Comparison of ENCODE assay signal across 14 cellular contexts in the genomic region with DNA sequence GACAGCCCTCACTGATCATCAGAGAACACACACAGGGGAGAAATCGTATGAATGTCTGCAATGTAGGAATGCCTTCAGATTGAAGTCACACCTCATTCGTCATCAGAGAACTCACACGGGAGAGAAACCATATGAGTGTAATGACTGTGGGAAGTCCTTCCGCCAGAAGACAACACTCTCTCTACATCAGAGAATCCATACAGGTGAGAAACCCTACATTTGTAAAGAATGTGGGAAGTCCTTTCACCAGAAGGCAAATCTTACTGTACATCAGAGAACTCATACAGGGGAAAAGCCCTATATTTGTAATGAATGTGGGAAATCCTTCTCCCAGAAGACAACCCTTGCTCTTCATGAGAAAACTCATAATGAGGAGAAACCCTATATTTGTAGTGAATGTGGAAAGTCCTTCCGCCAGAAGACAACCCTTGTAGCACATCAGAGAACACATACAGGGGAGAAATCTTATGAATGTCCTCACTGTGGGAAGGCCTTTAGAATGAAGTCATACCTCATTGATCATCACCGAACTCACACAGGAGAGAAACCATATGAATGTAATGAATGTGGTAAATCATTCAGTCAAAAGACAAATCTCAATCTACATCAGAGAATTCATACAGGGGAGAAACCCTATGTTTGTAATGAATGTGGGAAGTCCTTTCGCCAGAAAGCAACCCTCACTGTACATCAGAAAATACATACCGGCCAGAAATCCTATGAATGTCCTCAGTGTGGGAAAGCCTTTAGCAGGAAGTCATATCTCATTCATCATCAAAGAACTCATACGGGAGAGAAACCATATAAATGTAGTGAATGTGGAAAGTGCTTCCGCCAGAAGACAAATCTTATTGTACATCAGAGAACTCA. TPM values are rescaled to one million over a fixed set of nuclear protein-coding genes. Genes with fewer than 3 reads are reported as not detected.
DNase-seq lines count a peak whose midpoint lies in the region; ATAC-seq and TF ChIP-seq lines count a peak whose summit lies in the region.
"Had no signal": no experiment of that assay in that cellular context is flagged by ENCODE, and none has a peak within 500 bp of the region (broad histone marks: within the 10 kb centered on the region; RNA-seq: fewer than 3 reads in every experiment).

No MANE protein-coding gene starts in this region.

- no peak for TF ChIP-seq CTCF in GM12865 (IDR thresholded peaks at IDR 0.05; ENCODE audit: insufficient read depth, low read depth, low read length, missing control alignments)

- ATAC-seq in Right ventricle myocardium superior (ENCODE audit: poor library complexity) (no peak), left colon (no peak)
- ATAC-seq: SK-N-SH treated with all-trans-retinoic acid at 6 μM for 48 hours had no signal

- peak; percentile 1 for DNase-seq in ACHN
- peak; percentile 1 for DNase-seq in GM12865 (ENCODE audit: low read depth)
- peak; percentile 17 for DNase-seq in astrocyte of the hippocampus (ENCODE audit: low read depth, low spot score)
- no peak for DNase-seq in globus pallidus (ENCODE audit: low spot score)
- no peak for DNase-seq in Right ventricle myocardium superior
- no peak for DNase-seq in stimulated activated CD4-positive, alpha-beta T cell treated with anti-CD3 and anti-CD28 coated beads, Interleukin-1b, Interleukin-23, amount 100 ng/mL, for 48 hours
- no peak for DNase-seq in left colon
- DNase-seq: activated CD4-positive, CD25-positive, alpha-beta regulatory T cell; activated T-cell treated with anti-CD3 and anti-CD28 coated beads, Interleukin-2, amount 50 U/mL, for 24 hours; C1 segment of cervical spinal cord; NCI-H2107 had no signal

- no peak overlapping the region for H3K9ac ChIP-seq in iPS-15b (ENCODE audit: low read depth, low read length)

- no peaks in the 10 kb centered on the region for H3K27me3 ChIP-seq in iPS-15b (ENCODE audit: control insufficient read depth, insufficient read depth, low read length)
- H3K27me3 ChIP-seq: right atrium auricular region had no signal

- peaks cover 55% of the 10 kb centered on the region for H3K9me3 ChIP-seq in iPS-15b (ENCODE audit: control insufficient read depth, insufficient read depth, low read length)

- intact Hi-C loops in Right ventricle myocardium superior (cut with DNase I) (no loop called here), left colon (cut with DNase I, micrococcal nuclease) (no loop called here)

- peaks cover 36% of the 10 kb centered on the region for H3K36me3 ChIP-seq in iPS-15b (ENCODE audit: control insufficient read depth, insufficient read depth, low read length)

- no peak overlapping the region for H3K4me3 ChIP-seq in GM12865 (ENCODE audit: low read depth, low read length)
- peak overlapping the region; percentile 8 for H3K4me3 ChIP-seq in iPS-15b (ENCODE audit: low read depth, low read length)
- H3K4me3 ChIP-seq: right atrium auricular region had no signal

- H3K4me1 ChIP-seq in iPS-15b (ENCODE audit: control insufficient read depth, insufficient read depth, low read length): no peaks in the 10 kb centered on the region
- H3K4me1 ChIP-seq: right atrium auricular region had no signal

- in situ Hi-C loops in ACHN (cut with HindIII; ENCODE audit: low pct_ligation_motif_present, low pct_unique_long_range_greater_than_20kb, low sequenced_read_pairs): no loop called here

RNA-seq across cellular contexts. Expression of a gene that starts 32.5 kb away (rescaled TPM):
- 3.1 TPM for total RNA-seq in Right ventricle myocardium superior
- total RNA-seq in left colon: 1 to 10 TPM; 3.8 to 4.7 TPM

RNA-seq across cellular contexts. Expression of a gene that starts 52.7 kb away (rescaled TPM):
- 3.7 TPM for total RNA-seq in Right ventricle myocardium superior
- 1 to 10 TPM; 1.2 to 1.3 TPM for total RNA-seq in left colon

RNA-seq across cellular contexts. Expression of a gene that starts 53.3 kb away (rescaled TPM):
- 5.6 TPM for total RNA-seq in Right ventricle myocardium superior
- 1 to 10 TPM; 3.5 to 4.2 TPM for total RNA-seq in left colon

Comparison
In these comparisons a context has a peak if more than half of its experiments do, and no peak if none do; other contexts are left out.
1. DNase-seq: peak in ACHN (single experiment), GM12865 (single experiment) and astrocyte of the hippocampus (single experiment); none in globus pallidus (single experiment), Right ventricle myocardium superior (single experiment), stimulated activated CD4-positive, alpha-beta T cell treated with anti-CD3 and anti-CD28 coated beads, Interleukin-1b, Interleukin-23, amount 100 ng/mL, for 48 hours (single experiment) and left colon (0 of 2).